ENCODE assay signal across 8 cellular contexts in genomic region chr2:60553496-60553991, GRCh38. TPM values are rescaled to one million over a fixed set of nuclear protein-coding genes. Genes with fewer than 3 reads are reported as not detected.
DNase-seq lines count a peak whose midpoint lies in the region; ATAC-seq and TF ChIP-seq lines count a peak whose summit lies in the region.

Gene BCL11A (minus strand): TSS chr2:60553654. CDS start chr2:60553270, 384 bp downstream.

- peak within 1 kb of the TSS; percentile 94 for H3K9ac ChIP-seq in KMS-11
- peak within 1 kb of the TSS in 2 of 5 donors; percentile 0 to 43 for H3K9ac ChIP-seq in subcutaneous abdominal adipose tissue (ENCODE audit: low read length in 5 of 5)

- peaks cover 12% of the 10 kb centered on the region; the same call in 1 of the 2 replicates for H3K27me3 ChIP-seq in KMS-11 (ENCODE audit: insufficient read depth, low read depth)
- H3K27me3 ChIP-seq in Peyer's patch = peaks cover 0 to 10% of the 10 kb centered on the region in 2 donors
- peaks cover 31 to 65% (median 48%) of the 10 kb centered on the region in 5 donors for H3K27me3 ChIP-seq in subcutaneous abdominal adipose tissue (ENCODE audit: control insufficient read depth in 5 of 5, insufficient read depth in 4 of 5, low read length in 5 of 5)

- DNase-seq in NCI-H1436 (lab: John Stamatoyannopoulos, UW) = peak; percentile 55
- DNase-seq in NCI-H1436 treated with DMSO at 0.1 percent for 48 hours (lab: John Stamatoyannopoulos, UW) = no peak
- peak; percentile 67 to 87 (median 79) for DNase-seq in Peyer's patch
- no peak for DNase-seq in chondrocyte (ENCODE audit: low spot score)
- peak; percentile 98 for DNase-seq in left kidney (ENCODE audit: low read depth, low spot score)

- peak within 1 kb of the TSS; percentile 76 for H3K4me2 ChIP-seq in KMS-11

- no peak for ATAC-seq in HG03571 (IDR thresholded peaks at IDR 0.05; ENCODE audit: unreplicated experiment)

- H3K27ac Mint-ChIP-seq in chondrocyte (ENCODE audit: unreplicated experiment) = peak within 1 kb of the TSS; percentile 83

- peaks cover 11% of the 10 kb centered on the region for H3K4me1 ChIP-seq in KMS-11 (ENCODE audit: low read depth, poor library complexity, severe bottlenecking)
- H3K4me1 ChIP-seq in Peyer's patch = peaks cover 0 to 56% (median 4%) of the 10 kb centered on the region in 4 donors
- peaks cover 0 to 66% (median 61%) of the 10 kb centered on the region in 5 donors for H3K4me1 ChIP-seq in subcutaneous abdominal adipose tissue (ENCODE audit: control insufficient read depth in 5 of 5, insufficient read depth in 5 of 5, low read length in 5 of 5)

- H3K9me3 ChIP-seq in Peyer's patch = no peaks in the 10 kb centered on the region
- H3K9me3 ChIP-seq in subcutaneous abdominal adipose tissue (ENCODE audit: control insufficient read depth in 5 of 5, low read length in 5 of 5) = no peaks in the 10 kb centered on the region

- H3K27me3 Mint-ChIP-seq in chondrocyte (ENCODE audit: low read depth) = peaks cover 24% of the 10 kb centered on the region

- peaks cover 29% of the 10 kb centered on the region for H3K79me2 ChIP-seq in KMS-11 (ENCODE audit: insufficient read depth, low read depth)

- TF ChIP-seq POLR2A in Peyer's patch (IDR thresholded peaks at IDR 0.05) = peak in 1 of 2 donors; percentile 45

- H3K4me1 Mint-ChIP-seq in chondrocyte (ENCODE audit: low read depth) = peaks cover 40% of the 10 kb centered on the region

- peak within 1 kb of the TSS; percentile 84 for H2AFZ ChIP-seq in KMS-11 (ENCODE audit: low read depth)

- H3K27ac ChIP-seq in KMS-11 (peak within 1 kb of the TSS; percentile 96), Peyer's patch (peak within 1 kb of the TSS; percentile 70 to 92 (median 81)), subcutaneous abdominal adipose tissue (ENCODE audit: low read depth, low read length) (no peak within 1 kb of the TSS)

- H3K9me3 Mint-ChIP-seq in chondrocyte (ENCODE audit: low read depth) = no peaks in the 10 kb centered on the region

- H3K4me3 ChIP-seq in KMS-11 (IDR thresholded peaks at IDR 0.05; ENCODE audit: insufficient read depth, low read depth, low read length) (no peak within 1 kb of the TSS), Peyer's patch (peak within 1 kb of the TSS; percentile 57 to 79 (median 68)), subcutaneous abdominal adipose tissue (ENCODE audit: low read depth in 1 of 5, low read length in 5 of 5) (peak within 1 kb of the TSS; percentile 52 to 78 (median 73))

- no peaks in the 10 kb centered on the region for H3K36me3 Mint-ChIP-seq in chondrocyte (ENCODE audit: low read depth)

- H3K4me3 Mint-ChIP-seq in chondrocyte (ENCODE audit: unreplicated experiment) = peak within 1 kb of the TSS; percentile 81

- no peak for TF ChIP-seq CTCF in KMS-11 (conservative IDR thresholded peaks at IDR 0.05; ENCODE audit: low read depth, low read length)
- no peak for TF ChIP-seq CTCF in Peyer's patch (IDR thresholded peaks at IDR 0.05)
- no peak for TF ChIP-seq CTCF in chondrocyte (IDR thresholded peaks at IDR 0.05)

- H4K20me1 ChIP-seq in KMS-11 (ENCODE audit: insufficient read depth) = no peaks in the 10 kb centered on the region

- H3K36me3 ChIP-seq in KMS-11 (ENCODE audit: insufficient read depth) (no peaks in the 10 kb centered on the region), Peyer's patch (no peaks in the 10 kb centered on the region), subcutaneous abdominal adipose tissue (ENCODE audit: control insufficient read depth in 5 of 5, insufficient read depth in 5 of 5, low read length in 5 of 5) (no peaks in the 10 kb centered on the region)

RNA-seq across cellular contexts. Expression of gene BCL11A, which starts in this region (rescaled TPM):
- 10 to 100 TPM; 35.4 to 94.9 (median 68.8) TPM for total RNA-seq in Peyer's patch
- total RNA-seq in chondrocyte = 11.1 to 15.4 TPM (median 13.4 TPM) in 3 replicates

Comparison
In these comparisons a context has a peak if more than half of its experiments do, and no peak if none do; other contexts are left out.
1. DNase-seq: peak in NCI-H1436 (single experiment), Peyer's patch (3 of 3) and left kidney (single experiment); none in NCI-H1436 treated with DMSO at 0.1 percent for 48 hours (single experiment) and chondrocyte (single experiment).